ENCODE assay signal across 1 cellular context in the genomic region with DNA sequence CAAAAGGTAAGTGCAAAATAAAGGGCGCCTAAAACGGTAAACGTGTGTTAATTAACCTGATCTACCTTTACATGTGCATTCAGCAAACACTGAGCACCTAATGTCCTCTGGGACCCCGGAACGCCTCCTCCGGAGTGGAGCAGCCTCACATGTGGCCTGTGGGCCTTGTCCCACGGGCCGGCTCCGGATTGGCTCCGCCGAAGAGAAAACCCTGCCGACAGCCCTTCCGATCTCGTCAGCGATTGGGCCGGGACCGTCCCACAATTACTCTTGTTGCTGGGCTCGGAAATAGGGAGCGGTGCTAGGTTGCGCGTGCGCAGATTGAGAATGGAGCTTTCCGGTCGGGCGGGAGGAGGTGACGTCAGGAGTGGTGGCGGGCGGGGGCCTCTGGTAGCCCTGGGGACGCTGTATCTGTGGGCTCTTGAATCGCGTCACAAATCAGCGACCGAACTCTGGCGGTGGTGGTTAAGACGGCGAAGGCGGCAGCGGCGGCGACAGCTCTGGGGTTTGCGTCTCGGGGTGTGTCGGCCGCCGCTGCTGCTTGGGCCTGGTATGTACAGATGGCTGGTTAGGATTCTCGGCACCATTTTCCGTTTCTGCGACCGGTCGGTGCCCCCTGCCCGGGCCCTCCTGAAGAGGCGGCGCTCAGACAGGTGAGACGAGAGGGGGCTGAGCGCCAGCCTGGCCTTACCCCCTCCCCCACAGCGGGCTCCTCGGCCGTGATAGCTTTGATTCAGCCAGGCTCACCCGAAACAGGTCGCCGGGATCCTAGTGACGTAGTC.
A peak's percentile ranks its signal among the peaks of the same experiment; 100 is the strongest.
TF ChIP-seq lines count a peak whose summit lies in the region.

SENP2 (plus strand) TSS at position 434 of the 782 bp plus-strand sequence; CDS start at position 553, 119 bp downstream.

TF ChIP-seq in HEK293, 187 proteins besides CTCF, POLR2A, EP300 and RAD21 (continued from another document and continues in another):
- no peak for TF ChIP-seq ZNF138 (tag by site-specific recombination; IDR thresholded peaks at IDR 0.05; ENCODE audit: borderline replicate concordance)
- no peak for TF ChIP-seq ZNF571 (tag by site-specific recombination; IDR thresholded peaks at IDR 0.05)
- no peak for TF ChIP-seq ZNF837 (tag by site-specific recombination; IDR thresholded peaks at IDR 0.05)
- TF ChIP-seq ZNF169 (tag by site-specific recombination; IDR thresholded peaks at IDR 0.05): no peak
- TF ChIP-seq, protein P1, sequence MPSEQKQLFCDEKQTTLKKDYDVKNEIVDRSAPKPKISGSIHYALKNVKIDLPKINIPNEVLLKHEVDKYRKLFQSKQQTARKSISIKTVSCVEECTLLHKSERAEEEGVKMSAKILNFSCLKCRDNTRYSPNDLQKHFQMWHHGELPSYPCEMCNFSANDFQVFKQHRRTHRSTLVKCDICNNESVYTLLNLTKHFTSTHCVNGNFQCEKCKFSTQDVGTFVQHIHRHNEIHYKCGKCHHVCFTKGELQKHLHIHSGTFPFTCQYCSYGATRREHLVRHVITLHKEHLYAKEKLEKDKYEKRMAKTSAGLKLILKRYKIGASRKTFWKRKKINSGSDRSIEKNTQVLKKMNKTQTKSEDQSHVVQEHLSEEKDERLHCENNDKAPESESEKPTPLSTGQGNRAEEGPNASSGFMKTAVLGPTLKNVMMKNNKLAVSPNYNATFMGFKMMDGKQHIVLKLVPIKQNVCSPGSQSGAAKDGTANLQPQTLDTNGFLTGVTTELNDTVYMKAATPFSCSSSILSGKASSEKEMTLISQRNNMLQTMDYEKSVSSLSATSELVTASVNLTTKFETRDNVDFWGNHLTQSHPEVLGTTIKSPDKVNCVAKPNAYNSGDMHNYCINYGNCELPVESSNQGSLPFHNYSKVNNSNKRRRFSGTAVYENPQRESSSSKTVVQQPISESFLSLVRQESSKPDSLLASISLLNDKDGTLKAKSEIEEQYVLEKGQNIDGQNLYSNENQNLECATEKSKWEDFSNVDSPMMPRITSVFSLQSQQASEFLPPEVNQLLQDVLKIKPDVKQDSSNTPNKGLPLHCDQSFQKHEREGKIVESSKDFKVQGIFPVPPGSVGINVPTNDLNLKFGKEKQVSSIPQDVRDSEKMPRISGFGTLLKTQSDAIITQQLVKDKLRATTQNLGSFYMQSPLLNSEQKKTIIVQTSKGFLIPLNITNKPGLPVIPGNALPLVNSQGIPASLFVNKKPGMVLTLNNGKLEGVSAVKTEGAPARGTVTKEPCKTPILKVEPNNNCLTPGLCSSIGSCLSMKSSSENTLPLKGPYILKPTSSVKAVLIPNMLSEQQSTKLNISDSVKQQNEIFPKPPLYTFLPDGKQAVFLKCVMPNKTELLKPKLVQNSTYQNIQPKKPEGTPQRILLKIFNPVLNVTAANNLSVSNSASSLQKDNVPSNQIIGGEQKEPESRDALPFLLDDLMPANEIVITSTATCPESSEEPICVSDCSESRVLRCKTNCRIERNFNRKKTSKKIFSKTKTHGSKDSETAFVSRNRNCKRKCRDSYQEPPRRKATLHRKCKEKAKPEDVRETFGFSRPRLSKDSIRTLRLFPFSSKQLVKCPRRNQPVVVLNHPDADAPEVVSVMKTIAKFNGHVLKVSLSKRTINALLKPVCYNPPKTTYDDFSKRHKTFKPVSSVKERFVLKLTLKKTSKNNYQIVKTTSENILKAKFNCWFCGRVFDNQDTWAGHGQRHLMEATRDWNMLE (tag by site-specific recombination; conservative IDR thresholded peaks at IDR 0.05; ENCODE audit: low read depth): no peak
- TF ChIP-seq, protein P2, sequence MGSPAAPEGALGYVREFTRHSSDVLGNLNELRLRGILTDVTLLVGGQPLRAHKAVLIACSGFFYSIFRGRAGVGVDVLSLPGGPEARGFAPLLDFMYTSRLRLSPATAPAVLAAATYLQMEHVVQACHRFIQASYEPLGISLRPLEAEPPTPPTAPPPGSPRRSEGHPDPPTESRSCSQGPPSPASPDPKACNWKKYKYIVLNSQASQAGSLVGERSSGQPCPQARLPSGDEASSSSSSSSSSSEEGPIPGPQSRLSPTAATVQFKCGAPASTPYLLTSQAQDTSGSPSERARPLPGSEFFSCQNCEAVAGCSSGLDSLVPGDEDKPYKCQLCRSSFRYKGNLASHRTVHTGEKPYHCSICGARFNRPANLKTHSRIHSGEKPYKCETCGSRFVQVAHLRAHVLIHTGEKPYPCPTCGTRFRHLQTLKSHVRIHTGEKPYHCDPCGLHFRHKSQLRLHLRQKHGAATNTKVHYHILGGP (tag by site-specific recombination; IDR thresholded peaks at IDR 0.05): no peak
- peak; percentile 50; the same call in 1 of the 2 replicates for TF ChIP-seq WT1 (tag by site-specific recombination; IDR thresholded peaks at IDR 0.05)
- TF ChIP-seq ZNF112 (tag by site-specific recombination; IDR thresholded peaks at IDR 0.05): no peak
- no peak for TF ChIP-seq ZNF48 (tag by site-specific recombination; IDR thresholded peaks at IDR 0.05)
- no peak for TF ChIP-seq ZNF404 (tag by site-specific recombination; IDR thresholded peaks at IDR 0.05)
- no peak for TF ChIP-seq MYNN (tag by site-specific recombination; IDR thresholded peaks at IDR 0.05; ENCODE audit: borderline replicate concordance)
- TF ChIP-seq YY1 (tag by site-specific recombination; IDR thresholded peaks at IDR 0.05): no peak
- TF ChIP-seq IKZF3 (tag by site-specific recombination; IDR thresholded peaks at IDR 0.05): no peak
- peak; percentile 82 for TF ChIP-seq SCRT1 (tag by site-specific recombination; IDR thresholded peaks at IDR 0.05; ENCODE audit: borderline replicate concordance)
- no peak for TF ChIP-seq ZNF274 (IDR thresholded peaks at IDR 0.05; ENCODE audit: low read length)
- TF ChIP-seq ZNF274 (tag by site-specific recombination; IDR thresholded peaks at IDR 0.05; ENCODE audit: borderline replicate concordance): no peak
- TF ChIP-seq RBAK (tag by site-specific recombination; IDR thresholded peaks at IDR 0.05): no peak
- no peak for TF ChIP-seq SETDB1 (IDR thresholded peaks at IDR 0.05; ENCODE audit: insufficient read length, low read length)
- TF ChIP-seq ZNF785 (tag by site-specific recombination; IDR thresholded peaks at IDR 0.05): no peak
- TF ChIP-seq BCL11A (tag by site-specific recombination; IDR thresholded peaks at IDR 0.05; ENCODE audit: low read depth): no peak
- TF ChIP-seq SP7 (tag by site-specific recombination; IDR thresholded peaks at IDR 0.05): peak; percentile 65; the same call in 1 of the 2 replicates
- TF ChIP-seq ZBTB48 (tag by site-specific recombination; IDR thresholded peaks at IDR 0.05): 0 out of 2 replicates have a peak, but pooled peaks have one; percentile 17
- TF ChIP-seq, protein P3, sequence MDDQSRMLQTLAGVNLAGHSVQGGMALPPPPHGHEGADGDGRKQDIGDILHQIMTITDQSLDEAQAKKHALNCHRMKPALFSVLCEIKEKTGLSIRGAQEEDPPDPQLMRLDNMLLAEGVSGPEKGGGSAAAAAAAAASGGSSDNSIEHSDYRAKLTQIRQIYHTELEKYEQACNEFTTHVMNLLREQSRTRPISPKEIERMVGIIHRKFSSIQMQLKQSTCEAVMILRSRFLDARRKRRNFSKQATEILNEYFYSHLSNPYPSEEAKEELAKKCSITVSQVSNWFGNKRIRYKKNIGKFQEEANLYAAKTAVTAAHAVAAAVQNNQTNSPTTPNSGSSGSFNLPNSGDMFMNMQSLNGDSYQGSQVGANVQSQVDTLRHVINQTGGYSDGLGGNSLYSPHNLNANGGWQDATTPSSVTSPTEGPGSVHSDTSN (CRISPR knock-in tag; IDR thresholded peaks at IDR 0.05): no peak
- TF ChIP-seq ZNF501 (tag by site-specific recombination; IDR thresholded peaks at IDR 0.05): peak; percentile 86
- TF ChIP-seq ZXDB (tag by site-specific recombination; IDR thresholded peaks at IDR 0.05): peak; percentile 68
- TF ChIP-seq ZNF529 (tag by site-specific recombination; IDR thresholded peaks at IDR 0.05; ENCODE audit: insufficient replicate concordance): no peak
- TF ChIP-seq ZNF335 (tag by site-specific recombination; conservative IDR thresholded peaks at IDR 0.05): peak; percentile 73
- no peak for TF ChIP-seq ZNF23 (tag by site-specific recombination; IDR thresholded peaks at IDR 0.05; ENCODE audit: borderline replicate concordance)
- TF ChIP-seq ZNF521 (tag by site-specific recombination; IDR thresholded peaks at IDR 0.05): no peak
- TF ChIP-seq KLF8 (tag by site-specific recombination; IDR thresholded peaks at IDR 0.05): peak; percentile 59; the same call in 1 of the 2 replicates
- TF ChIP-seq ZNF791 (tag by site-specific recombination; IDR thresholded peaks at IDR 0.05): no peak
- no peak for TF ChIP-seq MZF1 (tag by site-specific recombination; IDR thresholded peaks at IDR 0.05; ENCODE audit: borderline replicate concordance)
- TF ChIP-seq ZNF121 (tag by site-specific recombination; IDR thresholded peaks at IDR 0.05): no peak
- TF ChIP-seq, protein P4, sequence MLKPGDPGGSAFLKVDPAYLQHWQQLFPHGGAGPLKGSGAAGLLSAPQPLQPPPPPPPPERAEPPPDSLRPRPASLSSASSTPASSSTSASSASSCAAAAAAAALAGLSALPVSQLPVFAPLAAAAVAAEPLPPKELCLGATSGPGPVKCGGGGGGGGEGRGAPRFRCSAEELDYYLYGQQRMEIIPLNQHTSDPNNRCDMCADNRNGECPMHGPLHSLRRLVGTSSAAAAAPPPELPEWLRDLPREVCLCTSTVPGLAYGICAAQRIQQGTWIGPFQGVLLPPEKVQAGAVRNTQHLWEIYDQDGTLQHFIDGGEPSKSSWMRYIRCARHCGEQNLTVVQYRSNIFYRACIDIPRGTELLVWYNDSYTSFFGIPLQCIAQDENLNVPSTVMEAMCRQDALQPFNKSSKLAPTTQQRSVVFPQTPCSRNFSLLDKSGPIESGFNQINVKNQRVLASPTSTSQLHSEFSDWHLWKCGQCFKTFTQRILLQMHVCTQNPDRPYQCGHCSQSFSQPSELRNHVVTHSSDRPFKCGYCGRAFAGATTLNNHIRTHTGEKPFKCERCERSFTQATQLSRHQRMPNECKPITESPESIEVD (tag by site-specific recombination; IDR thresholded peaks at IDR 0.05): no peak
- no peak for TF ChIP-seq ZNF37A (tag by site-specific recombination; IDR thresholded peaks at IDR 0.05)
- TF ChIP-seq, protein P5, sequence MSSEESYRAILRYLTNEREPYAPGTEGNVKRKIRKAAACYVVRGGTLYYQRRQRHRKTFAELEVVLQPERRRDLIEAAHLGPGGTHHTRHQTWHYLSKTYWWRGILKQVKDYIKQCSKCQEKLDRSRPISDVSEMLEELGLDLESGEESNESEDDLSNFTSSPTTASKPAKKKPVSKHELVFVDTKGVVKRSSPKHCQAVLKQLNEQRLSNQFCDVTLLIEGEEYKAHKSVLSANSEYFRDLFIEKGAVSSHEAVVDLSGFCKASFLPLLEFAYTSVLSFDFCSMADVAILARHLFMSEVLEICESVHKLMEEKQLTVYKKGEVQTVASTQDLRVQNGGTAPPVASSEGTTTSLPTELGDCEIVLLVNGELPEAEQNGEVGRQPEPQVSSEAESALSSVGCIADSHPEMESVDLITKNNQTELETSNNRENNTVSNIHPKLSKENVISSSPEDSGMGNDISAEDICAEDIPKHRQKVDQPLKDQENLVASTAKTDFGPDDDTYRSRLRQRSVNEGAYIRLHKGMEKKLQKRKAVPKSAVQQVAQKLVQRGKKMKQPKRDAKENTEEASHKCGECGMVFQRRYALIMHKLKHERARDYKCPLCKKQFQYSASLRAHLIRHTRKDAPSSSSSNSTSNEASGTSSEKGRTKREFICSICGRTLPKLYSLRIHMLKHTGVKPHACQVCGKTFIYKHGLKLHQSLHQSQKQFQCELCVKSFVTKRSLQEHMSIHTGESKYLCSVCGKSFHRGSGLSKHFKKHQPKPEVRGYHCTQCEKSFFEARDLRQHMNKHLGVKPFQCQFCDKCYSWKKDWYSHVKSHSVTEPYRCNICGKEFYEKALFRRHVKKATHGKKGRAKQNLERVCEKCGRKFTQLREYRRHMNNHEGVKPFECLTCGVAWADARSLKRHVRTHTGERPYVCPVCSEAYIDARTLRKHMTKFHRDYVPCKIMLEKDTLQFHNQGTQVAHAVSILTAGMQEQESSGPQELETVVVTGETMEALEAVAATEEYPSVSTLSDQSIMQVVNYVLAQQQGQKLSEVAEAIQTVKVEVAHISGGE (tag by site-specific recombination; conservative IDR thresholded peaks at IDR 0.05; ENCODE audit: low read depth): peak; percentile 92
- no peak for TF ChIP-seq ZNF514 (tag by site-specific recombination; IDR thresholded peaks at IDR 0.05)
- TF ChIP-seq MEIS1 (CRISPR knock-in tag; IDR thresholded peaks at IDR 0.05; ENCODE audit: borderline replicate concordance): no peak
- TF ChIP-seq, protein P6, sequence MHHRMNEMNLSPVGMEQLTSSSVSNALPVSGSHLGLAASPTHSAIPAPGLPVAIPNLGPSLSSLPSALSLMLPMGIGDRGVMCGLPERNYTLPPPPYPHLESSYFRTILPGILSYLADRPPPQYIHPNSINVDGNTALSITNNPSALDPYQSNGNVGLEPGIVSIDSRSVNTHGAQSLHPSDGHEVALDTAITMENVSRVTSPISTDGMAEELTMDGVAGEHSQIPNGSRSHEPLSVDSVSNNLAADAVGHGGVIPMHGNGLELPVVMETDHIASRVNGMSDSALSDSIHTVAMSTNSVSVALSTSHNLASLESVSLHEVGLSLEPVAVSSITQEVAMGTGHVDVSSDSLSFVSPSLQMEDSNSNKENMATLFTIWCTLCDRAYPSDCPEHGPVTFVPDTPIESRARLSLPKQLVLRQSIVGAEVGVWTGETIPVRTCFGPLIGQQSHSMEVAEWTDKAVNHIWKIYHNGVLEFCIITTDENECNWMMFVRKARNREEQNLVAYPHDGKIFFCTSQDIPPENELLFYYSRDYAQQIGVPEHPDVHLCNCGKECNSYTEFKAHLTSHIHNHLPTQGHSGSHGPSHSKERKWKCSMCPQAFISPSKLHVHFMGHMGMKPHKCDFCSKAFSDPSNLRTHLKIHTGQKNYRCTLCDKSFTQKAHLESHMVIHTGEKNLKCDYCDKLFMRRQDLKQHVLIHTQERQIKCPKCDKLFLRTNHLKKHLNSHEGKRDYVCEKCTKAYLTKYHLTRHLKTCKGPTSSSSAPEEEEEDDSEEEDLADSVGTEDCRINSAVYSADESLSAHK (tag by site-specific recombination; IDR thresholded peaks at IDR 0.05): no peak
- no peak for TF ChIP-seq ZNF548 (tag by site-specific recombination; IDR thresholded peaks at IDR 0.05)
- no peak for TF ChIP-seq ZNF560 (tag by site-specific recombination; IDR thresholded peaks at IDR 0.05; ENCODE audit: borderline replicate concordance)
- peak; percentile 80; the same call in 1 of the 2 replicates for TF ChIP-seq ZFP69B (tag by site-specific recombination; IDR thresholded peaks at IDR 0.05)
